Comparison of ENCODE assay signal across 1 cellular context in the genomic region with DNA sequence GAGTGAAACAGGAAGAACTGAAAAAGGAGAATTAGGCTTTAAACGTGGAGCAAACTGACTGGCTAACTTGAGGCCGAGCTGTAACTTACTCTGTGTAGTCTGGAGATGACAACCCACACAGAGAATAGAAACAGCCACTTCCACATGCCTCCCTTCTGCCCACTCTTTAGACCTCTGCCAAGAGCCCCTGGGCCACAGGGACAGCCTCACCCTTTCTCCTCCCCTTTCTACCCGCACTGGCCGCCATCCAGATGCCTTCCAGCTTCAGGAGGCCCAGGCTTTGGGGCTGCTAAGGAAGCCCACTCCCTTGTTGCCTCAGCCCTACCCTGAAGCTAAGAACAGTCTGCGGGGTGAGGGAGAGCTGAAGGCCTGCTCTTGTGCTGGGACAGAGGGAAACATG.
TF ChIP-seq lines count a peak whose summit lies in the region.

No MANE protein-coding gene starts in this region.

TF ChIP-seq in IMR-90, 13 proteins besides CTCF, POLR2A, EP300 and RAD21:
- no peak for TF ChIP-seq BHLHE40 (IDR thresholded peaks at IDR 0.05; ENCODE audit: low read depth, low read length)
- no peak for TF ChIP-seq MXI1 (IDR thresholded peaks at IDR 0.05; ENCODE audit: borderline replicate concordance, low read depth, low read length)
- TF ChIP-seq CHD1 (IDR thresholded peaks at IDR 0.05; ENCODE audit: low read depth, low read length) = no peak
- no peak for TF ChIP-seq SMC3 (IDR thresholded peaks at IDR 0.05; ENCODE audit: low read depth, low read length)
TF ChIP-seq in IMR-90: peak in this region for 0.
